9 cellular contexts compared by ENCODE assay signal in the genomic region with DNA sequence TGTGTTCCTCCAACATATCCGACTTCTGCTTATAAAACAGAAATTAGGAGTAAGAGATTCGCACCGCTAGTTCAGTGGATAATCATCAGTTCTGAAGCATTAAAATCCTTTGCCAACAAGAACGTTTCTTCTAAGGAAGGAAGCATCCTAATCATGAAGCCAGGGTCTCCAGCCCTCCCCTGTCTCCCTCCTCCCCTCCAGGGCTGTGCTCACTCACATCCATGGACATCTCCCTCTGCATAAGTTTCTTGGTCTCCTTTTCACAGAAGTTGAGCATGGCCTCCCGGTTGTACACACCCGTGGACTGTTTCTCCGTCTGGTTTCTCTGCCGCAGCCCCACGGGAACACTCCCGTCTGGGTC. TPM values are rescaled to one million over a fixed set of nuclear protein-coding genes. Genes with fewer than 3 reads are reported as not detected.
DNase-seq lines count a peak whose midpoint lies in the region; ATAC-seq and TF ChIP-seq lines count a peak whose summit lies in the region.
"Had no signal": no experiment of that assay in that cellular context is flagged by ENCODE, and none has a peak within 500 bp of the region (broad histone marks: within the 10 kb centered on the region; RNA-seq: fewer than 3 reads in every experiment).

No MANE protein-coding gene starts in this region.

- H3K4me1 ChIP-seq in SJSA1 (replicated peaks) (peaks cover 29% of the 10 kb centered on the region), tibial artery (peaks cover 0 to 45% (median 21%) of the 10 kb centered on the region in 4 donors)
- no peaks in the 10 kb centered on the region for H3K4me1 ChIP-seq in naive thymus-derived CD4-positive, alpha-beta T cell (ENCODE audit: control insufficient read depth in 2 of 2, insufficient read depth in 2 of 2, low read length in 2 of 2)

- peaks cover 45 to 62% (median 49%) of the 10 kb centered on the region in 5 donors for H3K27me3 Mint-ChIP-seq in naive thymus-derived CD4-positive, alpha-beta T cell

- H3K36me3 Mint-ChIP-seq in naive thymus-derived CD4-positive, alpha-beta T cell: no peaks in the 10 kb centered on the region

- ATAC-seq in naive thymus-derived CD4-positive, alpha-beta T cell: no peak
- ATAC-seq in HG03378 (IDR thresholded peaks at IDR 0.05; ENCODE audit: unreplicated experiment): no peak

- no peak overlapping the region for H3K27ac ChIP-seq in SJSA1
- no peak overlapping the region for H3K27ac ChIP-seq in naive thymus-derived CD4-positive, alpha-beta T cell (ENCODE audit: low read depth, low read length)
- peak overlapping the region; percentile 95 to 97 for H3K27ac ChIP-seq in tibial artery

- peak overlapping the region in 6 of 10 donors; percentile 44 to 74 (median 60) for H3K4me3 Mint-ChIP-seq in naive thymus-derived CD4-positive, alpha-beta T cell

- POLR2A ChIA-PET in naive thymus-derived CD4-positive, alpha-beta T cell (lab: Charles Lee): interaction anchor here (2.6 kb wide), 1 partner anchor 9 kb away, joined by 8 read pairs; a partner anchor contains a TSS

- no peaks in the 10 kb centered on the region for H3K36me3 ChIP-seq in SJSA1
- H3K36me3 ChIP-seq in naive thymus-derived CD4-positive, alpha-beta T cell (ENCODE audit: control insufficient read depth in 2 of 3, insufficient read depth in 3 of 3, low read length in 3 of 3): no peaks in the 10 kb centered on the region
- peaks cover 34 to 41% (median 37%) of the 10 kb centered on the region in 3 donors for H3K36me3 ChIP-seq in tibial artery

- H3K9me3 Mint-ChIP-seq in naive thymus-derived CD4-positive, alpha-beta T cell: no peaks in the 10 kb centered on the region

- H3K9me3 ChIP-seq in SJSA1 (replicated peaks) (no peaks in the 10 kb centered on the region), tibial artery (no peaks in the 10 kb centered on the region)
- H3K9me3 ChIP-seq in naive thymus-derived CD4-positive, alpha-beta T cell (ENCODE audit: control insufficient read depth in 2 of 3, low read length in 3 of 3): no peaks in the 10 kb centered on the region

- CTCF ChIA-PET in naive thymus-derived CD4-positive, alpha-beta T cell (lab: Charles Lee): interaction anchor here (1.1 kb wide), 1 partner anchor 50 kb away, joined by 4 read pairs; no protein-coding TSS in a partner anchor

- no peak overlapping the region for H3K27ac Mint-ChIP-seq in naive thymus-derived CD4-positive, alpha-beta T cell

- intact Hi-C loops in naive thymus-derived CD4-positive, alpha-beta T cell (cut with micrococcal nuclease): no loop called here
- intact Hi-C loops in tibial artery (cut with DNase I; ENCODE audit: low total_unique reads): no loop called here

- peak overlapping the region; percentile 35 for H3K4me3 ChIP-seq in SJSA1
- peak overlapping the region; percentile 70 for H3K4me3 ChIP-seq in fibroblast of the aortic adventitia (ENCODE audit: low read depth, low read length)
- no peak overlapping the region for H3K4me3 ChIP-seq in naive thymus-derived CD4-positive, alpha-beta T cell (ENCODE audit: low read length)
- peak overlapping the region; percentile 83 to 92 for H3K4me3 ChIP-seq in tibial artery

- H3K27me3 ChIP-seq in SJSA1 (replicated peaks) (no peaks in the 10 kb centered on the region), tibial artery (no peaks in the 10 kb centered on the region)
- peaks cover 0 to 7% of the 10 kb centered on the region in 2 donors for H3K27me3 ChIP-seq in naive thymus-derived CD4-positive, alpha-beta T cell (ENCODE audit: control insufficient read depth in 2 of 2, insufficient read depth in 2 of 2, low read length in 2 of 2)

- DNase-seq in SJSA1 (ENCODE audit: low read depth in 1 of 2, low spot score in 2 of 2) (no peak), fibroblast of the aortic adventitia (ENCODE audit: low read depth) (no peak), tibial artery (no peak), NCI-H2227 (lab: John Stamatoyannopoulos, UW; ENCODE audit: unreplicated experiment) (no peak), HCEC 1CT (no peak), mesenteric fat pad (ENCODE audit: low spot score) (no peak)
- no peak for DNase-seq in naive thymus-derived CD4-positive, alpha-beta T cell

- no peak for TF ChIP-seq CTCF in fibroblast of the aortic adventitia (IDR thresholded peaks at IDR 0.05; ENCODE audit: insufficient read depth, low read length)
- TF ChIP-seq CTCF in tibial artery (IDR thresholded peaks at IDR 0.05): no peak

- peaks cover 4 to 24% (median 13%) of the 10 kb centered on the region in 7 donors for H3K4me1 Mint-ChIP-seq in naive thymus-derived CD4-positive, alpha-beta T cell

RNA-seq across cellular contexts. Expression of a gene that starts 0.5 kb away (rescaled TPM):
- 6.4 and 8.1 TPM in 2 replicates for total RNA-seq in SJSA1 (2014; rRNA removed; shearing (Covaris generic))
- total RNA-seq in fibroblast of the aortic adventitia (ENCODE audit: low replicate concordance) (14.5 and 22.3 TPM in 2 replicates), mesenteric fat pad (26.5 TPM)
- total RNA-seq in naive thymus-derived CD4-positive, alpha-beta T cell: not detected
- not detected for polyA plus RNA-seq in naive thymus-derived CD4-positive, alpha-beta T cell
- total RNA-seq: activated CD8-positive, alpha-beta memory T cell treated with anti-CD3 and anti-CD28 coated beads for 36 hours had no signal

RNA-seq across cellular contexts. Expression of a gene that starts 9.5 kb away (rescaled TPM):
- 87.5 and 108 TPM in 2 replicates for total RNA-seq in SJSA1 (2014; rRNA removed; shearing (Covaris generic))
- total RNA-seq in fibroblast of the aortic adventitia (ENCODE audit: low replicate concordance): 29.9 and 59.6 TPM in 2 replicates
- 10 to 100 TPM; 27.1 to 58.4 (median 43.1) TPM for total RNA-seq in naive thymus-derived CD4-positive, alpha-beta T cell
- 10 to 100 TPM; 20.6 to 25.5 TPM for polyA plus RNA-seq in naive thymus-derived CD4-positive, alpha-beta T cell
- total RNA-seq in mesenteric fat pad: 61.7 TPM

RNA-seq across cellular contexts. Expression of a gene that starts 36.6 kb away (rescaled TPM):
- total RNA-seq in SJSA1 (2014; rRNA removed; shearing (Covaris generic)): 69.7 and 80.9 TPM in 2 replicates
- total RNA-seq in fibroblast of the aortic adventitia (ENCODE audit: low replicate concordance) (49.3 and 189 TPM in 2 replicates), mesenteric fat pad (40.7 TPM)
- total RNA-seq in naive thymus-derived CD4-positive, alpha-beta T cell: 10 to 100 TPM; 19.4 to 43.4 (median 26.8) TPM
- 10 to 100 TPM; 23.1 to 30.2 TPM for polyA plus RNA-seq in naive thymus-derived CD4-positive, alpha-beta T cell

RNA-seq across cellular contexts. Expression of a gene that starts 57.1 kb away (rescaled TPM):
- total RNA-seq in SJSA1 (2014; rRNA removed; shearing (Covaris generic)): 31.9 and 43.4 TPM in 2 replicates
- total RNA-seq in fibroblast of the aortic adventitia (ENCODE audit: low replicate concordance) (19.4 and 20.9 TPM in 2 replicates), mesenteric fat pad (10.3 TPM)
- 1 to 10 TPM in 2 of 5 experiments, under 1 TPM in 3; 0.30 to 1.4 (median 0.66) TPM for total RNA-seq in naive thymus-derived CD4-positive, alpha-beta T cell
- not detected for polyA plus RNA-seq in naive thymus-derived CD4-positive, alpha-beta T cell

Comparison
In these comparisons a context has a peak if more than half of its experiments do, and no peak if none do; other contexts are left out.
1. H3K27ac ChIP-seq: peak in tibial artery (2 of 2); none in SJSA1 (single experiment) and naive thymus-derived CD4-positive, alpha-beta T cell (single experiment).